In genomic region chr7:111853231-111853990, GRCh38 we compare ENCODE assay signal across 13 cellular contexts.
DNase-seq lines count a peak whose midpoint lies in the region; ATAC-seq and TF ChIP-seq lines count a peak whose summit lies in the region.
"Had no signal": no experiment of that assay in that cellular context is flagged by ENCODE, and none has a peak within 500 bp of the region (broad histone marks: within the 10 kb centered on the region; RNA-seq: fewer than 3 reads in every experiment).

No MANE protein-coding gene starts in this region.

- H3K4me3 ChIP-seq in brain microvascular endothelial cell (ENCODE audit: low read depth, low read length) (no peak overlapping the region), neural progenitor cell (no peak overlapping the region)
- H3K4me3 ChIP-seq: coronary artery had no signal

- no peak overlapping the region for H2AFZ ChIP-seq in neural progenitor cell (replicated peaks)

- peaks cover 8% of the 10 kb centered on the region for H3K4me1 Mint-ChIP-seq in neural progenitor cell
- H3K4me1 Mint-ChIP-seq in T-cell = no peaks in the 10 kb centered on the region
- H3K4me1 Mint-ChIP-seq: activated CD4-positive, alpha-beta T cell treated with anti-CD3 and anti-CD28 coated beads for 36 hours had no signal

- no peaks in the 10 kb centered on the region for H3K79me2 ChIP-seq in neural progenitor cell (ENCODE audit: low read depth)

- H3K9me3 ChIP-seq in neural progenitor cell (ENCODE audit: low read depth) = no peaks in the 10 kb centered on the region

- H4K20me1 ChIP-seq in neural progenitor cell (ENCODE audit: low read depth) = no peaks in the 10 kb centered on the region

- H3K36me3 ChIP-seq in brain microvascular endothelial cell (replicated peaks) = no peaks in the 10 kb centered on the region
- H3K36me3 ChIP-seq in neural progenitor cell = no peaks in the 10 kb centered on the region

- no peaks in the 10 kb centered on the region for H3K27me3 ChIP-seq in brain microvascular endothelial cell (replicated peaks)
- no peaks in the 10 kb centered on the region for H3K27me3 ChIP-seq in neural progenitor cell

- peaks cover 10% of the 10 kb centered on the region for H3K36me3 Mint-ChIP-seq in neural progenitor cell
- H3K36me3 Mint-ChIP-seq in T-cell = no peaks in the 10 kb centered on the region

- no peak overlapping the region for H3K4me3 Mint-ChIP-seq in neural progenitor cell
- H3K4me3 Mint-ChIP-seq in T-cell = no peak overlapping the region
- H3K4me3 Mint-ChIP-seq: activated CD4-positive, alpha-beta T cell treated with anti-CD3 and anti-CD28 coated beads for 36 hours; neural crest cell had no signal

- POLR2A ChIA-PET in T-cell (lab: Charles Lee) = no interaction called here

- H3K4me1 ChIP-seq in neural progenitor cell = peaks cover 6% of the 10 kb centered on the region

- ATAC-seq in GM19463 (IDR thresholded peaks at IDR 0.05; ENCODE audit: unreplicated experiment) (no peak), T-cell (replicated peaks in 1 of 4) (no peak)
- ATAC-seq: activated CD4-positive, alpha-beta T cell treated with anti-CD3 and anti-CD28 coated beads for 36 hours; left lobe of liver had no signal

- in situ Hi-C loops in brain microvascular endothelial cell (cut with HindIII; ENCODE audit: low pct_ligation_motif_present, low sequenced_read_pairs) = no loop called here

- peak; percentile 29; the same call in 1 of the 2 replicates for TF ChIP-seq CTCF in LNCAP (IDR thresholded peaks at IDR 0.05)
- TF ChIP-seq CTCF in brain microvascular endothelial cell (IDR thresholded peaks at IDR 0.05; ENCODE audit: low read depth, low read length, missing control alignments) = peak; percentile 48
- peak; percentile 46 for TF ChIP-seq CTCF in neural progenitor cell (IDR thresholded peaks at IDR 0.05)

- H3K27me3 Mint-ChIP-seq in neural progenitor cell (ENCODE audit: insufficient read depth, low read depth) (peaks cover 2% of the 10 kb centered on the region), T-cell (peaks cover 2 to 13% of the 10 kb centered on the region in 2 donors)

- H3F3A ChIP-seq in neural progenitor cell (ENCODE audit: low read depth) = no peaks in the 10 kb centered on the region

- no peak overlapping the region for H3K9ac ChIP-seq in neural progenitor cell

- H3K27ac Mint-ChIP-seq in neural progenitor cell (no peak overlapping the region), T-cell (no peak overlapping the region)
- H3K27ac Mint-ChIP-seq: activated CD4-positive, alpha-beta T cell treated with anti-CD3 and anti-CD28 coated beads for 36 hours had no signal

- H3K4me2 ChIP-seq in neural progenitor cell = no peak overlapping the region

- H3K27ac ChIP-seq in brain microvascular endothelial cell (no peak overlapping the region), neural progenitor cell (no peak overlapping the region)
- H3K27ac ChIP-seq: coronary artery had no signal

- peak; percentile 35 for DNase-seq in ELF-1 (ENCODE audit: low read depth, low spot score)
- no peak for DNase-seq in brain microvascular endothelial cell
- peak; percentile 49 for DNase-seq in neural progenitor cell (ENCODE audit: low spot score)
- DNase-seq in stimulated activated CD4-positive, alpha-beta T cell treated with anti-CD3 and anti-CD28 coated beads, Interleukin-15, amount 100 ng/mL, for 24 hours = no peak
- DNase-seq in COR-L47 (lab: John Stamatoyannopoulos, UW) = no peak
- DNase-seq in T-cell = no peak
- DNase-seq: activated CD4-positive, alpha-beta T cell treated with anti-CD3 and anti-CD28 coated beads for 36 hours; activated gamma-delta T cell had no signal

- H3K9me3 Mint-ChIP-seq in neural progenitor cell (peaks cover 10% of the 10 kb centered on the region), T-cell (peaks cover 6 to 8% (median 7%) of the 10 kb centered on the region in 3 donors)

- CTCF ChIA-PET in T-cell (lab: Charles Lee) = interaction anchor here in 1 of 2 donors (0.6 kb wide), 2 partner anchors 18 to 154 kb away, joined by 3 read pairs; no protein-coding TSS in a partner anchor

Comparison
In these comparisons a context has a peak if more than half of its experiments do, and no peak if none do; other contexts are left out.
1. DNase-seq: peak in ELF-1 (single experiment) and neural progenitor cell (single experiment); none in brain microvascular endothelial cell (single experiment), stimulated activated CD4-positive, alpha-beta T cell treated with anti-CD3 and anti-CD28 coated beads, Interleukin-15, amount 100 ng/mL, for 24 hours (single experiment), COR-L47 (single experiment) and T-cell (0 of 34).
2. Peak in every context shown above with its lines, with median percentiles within 50 percentile points of each other: CTCF ChIP-seq.